1 cellular context compared by ENCODE assay signal in the genomic region with DNA sequence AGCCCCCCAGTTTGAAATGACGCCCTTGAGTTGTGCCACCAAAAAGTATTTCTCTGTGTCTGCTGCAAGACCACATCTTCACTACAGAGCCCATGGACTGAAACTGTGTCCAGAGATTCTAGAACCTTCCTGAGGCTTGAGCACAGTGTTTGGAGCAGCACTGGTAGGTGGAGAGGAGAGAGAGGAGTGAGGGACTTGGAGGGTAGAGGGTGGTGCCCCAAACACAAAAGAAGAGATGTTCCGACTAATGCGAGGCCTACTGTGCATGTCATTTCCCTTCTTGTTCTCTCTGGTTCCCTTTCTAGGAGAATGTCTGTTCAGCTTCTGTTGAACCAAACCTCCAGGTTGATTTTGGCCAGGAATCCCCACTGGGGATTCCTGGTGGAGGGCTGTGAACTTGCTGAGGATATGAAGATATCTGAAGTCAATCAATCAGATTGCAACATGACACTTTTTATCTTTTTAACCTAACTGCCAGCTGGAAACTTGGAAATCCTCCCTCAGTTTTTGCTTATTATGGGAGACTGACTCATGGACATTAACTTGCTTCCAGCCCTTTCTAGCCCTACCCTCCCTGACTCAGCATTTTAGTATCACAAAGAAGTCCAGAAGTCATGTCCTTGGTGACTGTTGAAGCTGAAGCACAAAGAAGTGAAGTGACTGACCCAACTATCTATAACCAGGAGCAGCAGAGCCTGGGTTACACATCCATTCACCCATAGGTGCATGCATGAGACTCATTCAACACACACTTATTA.
TF ChIP-seq lines count a peak whose summit lies in the region.

No MANE protein-coding gene starts in this region.

TF ChIP-seq in H1, 55 proteins besides CTCF, POLR2A, EP300 and RAD21 (continued from another document):
- no peak for TF ChIP-seq JUND (IDR thresholded peaks at IDR 0.05; ENCODE audit: low read length)
- no peak for TF ChIP-seq MAX (IDR thresholded peaks at IDR 0.05)
- TF ChIP-seq SP2 (IDR thresholded peaks at IDR 0.05; ENCODE audit: low read length) = no peak
- no peak for TF ChIP-seq KDM5A (IDR thresholded peaks at IDR 0.05; ENCODE audit: low read length)
- TF ChIP-seq CHD1 (IDR thresholded peaks at IDR 0.05; ENCODE audit: low read depth, low read length) = no peak
